Comparison of ENCODE assay signal across 7 cellular contexts in the genomic region with DNA sequence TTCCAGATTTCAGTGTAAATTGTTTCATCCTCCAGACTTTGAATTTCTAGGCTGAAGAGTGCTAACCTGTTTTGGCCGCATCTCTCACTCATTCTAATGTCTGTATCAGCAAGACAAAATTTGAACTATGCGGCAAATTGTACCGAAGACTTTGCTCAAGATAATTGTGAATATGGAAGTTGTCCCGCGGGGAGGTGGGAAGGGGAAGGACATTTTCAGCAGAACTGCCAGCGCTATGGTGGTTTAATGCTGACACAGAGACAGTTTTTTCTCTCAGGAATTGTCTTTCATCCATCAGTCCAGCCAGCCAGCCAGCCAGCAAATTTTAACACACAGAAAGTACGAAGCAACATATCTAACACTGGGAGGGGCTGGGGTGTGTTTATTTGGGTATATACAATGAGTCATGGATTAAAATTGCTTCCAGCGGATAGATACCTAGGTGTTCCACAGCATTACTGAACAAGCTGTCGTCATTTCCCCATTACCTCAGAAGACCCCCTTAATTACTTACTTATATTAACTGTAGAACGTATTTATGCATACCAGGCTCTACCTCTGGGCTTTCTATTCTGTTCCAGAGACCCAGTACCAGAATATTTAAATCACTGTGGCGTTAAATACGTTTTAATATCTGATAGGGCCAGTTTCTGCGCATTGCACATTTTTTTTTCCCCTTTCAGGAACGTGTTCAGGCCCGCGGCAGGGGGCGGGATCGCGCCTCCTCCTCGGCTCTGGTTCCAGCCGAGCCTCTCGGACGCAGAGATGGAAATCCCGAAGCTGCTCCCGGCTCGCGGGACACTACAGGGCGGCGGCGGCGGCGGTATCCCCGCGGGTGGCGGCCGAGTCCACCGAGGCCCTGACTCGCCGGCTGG. TPM values are rescaled to one million over a fixed set of nuclear protein-coding genes. Genes with fewer than 3 reads are reported as not detected.
A peak's percentile ranks its signal among the peaks of the same experiment; 100 is the strongest.
DNase-seq lines count a peak whose midpoint lies in the region; ATAC-seq and TF ChIP-seq lines count a peak whose summit lies in the region.
"Not testable (repeated sequence)": the region's sequence is repeated elsewhere in the genome, so short reads cannot be mapped to it uniquely, and the experiment has no call there.

A gene (plus strand): TSS at position 728 of the 875 bp plus-strand sequence. CDS start 38 bp downstream, at position 766.

- not testable (repeated sequence) for H4K20me1 ChIP-seq in KMS-11 (ENCODE audit: insufficient read depth); SU-DHL-6 (ENCODE audit: low read depth, low read length); osteoblast (ENCODE audit: insufficient read depth, low read length)

- DNase-seq in cardiac fibroblast (ENCODE audit: low read depth in 2 of 2): peak; percentile 48 to 69
- DNase-seq in right cardiac atrium: peak in 1 of 3 donors; percentile 18
- not testable (repeated sequence) for DNase-seq in osteoblast (ENCODE audit: insufficient read length, low spot score, missing footprints)

- not testable (repeated sequence) for H3F3A ChIP-seq in SU-DHL-6 (ENCODE audit: insufficient read depth)

- H3K36me3 ChIP-seq in KMS-11 (ENCODE audit: insufficient read depth); SU-DHL-6 (ENCODE audit: low read length); osteoblast (ENCODE audit: insufficient read depth, low read length): not testable (repeated sequence)

- H3K79me2 ChIP-seq in KMS-11 (ENCODE audit: insufficient read depth, low read depth): peaks cover 24% of the 10 kb centered on the region
- H3K79me2 ChIP-seq in SU-DHL-6 (ENCODE audit: insufficient read depth, low read length): peaks cover 23% of the 10 kb centered on the region
- not testable (repeated sequence) for H3K79me2 ChIP-seq in osteoblast (ENCODE audit: insufficient read depth, low read length)

- H2AFZ ChIP-seq in KMS-11 (ENCODE audit: low read depth) (peak within 1 kb of the TSS; percentile 83), SU-DHL-6 (ENCODE audit: low read depth, low read length, severe bottlenecking) (peak within 1 kb of the TSS; percentile 71), osteoblast (ENCODE audit: low read length) (peak within 1 kb of the TSS; percentile 53)

- peak within 1 kb of the TSS; percentile 88 for H3K27ac ChIP-seq in KMS-11
- peak within 1 kb of the TSS; percentile 29; the same call in 1 of the 2 replicates for H3K27ac ChIP-seq in SU-DHL-6 (ENCODE audit: low read depth, low read length)
- H3K27ac ChIP-seq in right cardiac atrium (ENCODE audit: low read length): peak within 1 kb of the TSS; percentile 86
- peak within 1 kb of the TSS; percentile 58 for H3K27ac ChIP-seq in osteoblast (ENCODE audit: low read depth, low read length)

- not testable (repeated sequence) for H3K9me2 ChIP-seq in SU-DHL-6 (replicated peaks; ENCODE audit: insufficient read depth, low read length)

- H3K4me1 ChIP-seq in KMS-11 (ENCODE audit: low read depth, poor library complexity, severe bottlenecking): peaks cover 31% of the 10 kb centered on the region
- not testable (repeated sequence) for H3K4me1 ChIP-seq in right cardiac atrium (ENCODE audit: control insufficient read depth, insufficient read depth, low read length)
- peaks cover 27% of the 10 kb centered on the region for H3K4me1 ChIP-seq in osteoblast (ENCODE audit: insufficient read depth, low read length)

- 4% methylated on average over 13 of the region's 39 CpGs for WGBS in right cardiac atrium

- H3K4me2 ChIP-seq in KMS-11: peak within 1 kb of the TSS; percentile 81
- H3K4me2 ChIP-seq in SU-DHL-6 (ENCODE audit: low read depth, low read length, poor library complexity, severe bottlenecking): peak within 1 kb of the TSS; percentile 61
- H3K4me2 ChIP-seq in osteoblast (ENCODE audit: insufficient read depth, low read length): peak within 1 kb of the TSS; percentile 72

- ATAC-seq in GM18517 (IDR thresholded peaks at IDR 0.05; ENCODE audit: unreplicated experiment): peak; percentile 57
- peak; percentile 68 for ATAC-seq in HG02610 (IDR thresholded peaks at IDR 0.05; ENCODE audit: unreplicated experiment)
- ATAC-seq in right cardiac atrium: peak; percentile 74 to 84

- not testable (repeated sequence) for TF ChIP-seq CTCF in KMS-11 (conservative IDR thresholded peaks at IDR 0.05; ENCODE audit: low read depth, low read length); SU-DHL-6 (IDR thresholded peaks at IDR 0.05; ENCODE audit: insufficient read depth, low read length, poor library complexity, severe bottlenecking); cardiac fibroblast (IDR thresholded peaks at IDR 0.05; ENCODE audit: low read depth, low read length); osteoblast (IDR thresholded peaks at IDR 0.05; ENCODE audit: extremely low read depth, low read depth, low read length)

- H3K9ac ChIP-seq in KMS-11 (peak within 1 kb of the TSS; percentile 89), SU-DHL-6 (ENCODE audit: low read length) (peak within 1 kb of the TSS; percentile 53)

- not testable (repeated sequence) for H3K27me3 ChIP-seq in KMS-11 (ENCODE audit: insufficient read depth, low read depth); SU-DHL-6 (ENCODE audit: low read length); right cardiac atrium (ENCODE audit: control insufficient read depth, insufficient read depth); osteoblast (ENCODE audit: insufficient read depth, low read length)

- H3K9me3 ChIP-seq in SU-DHL-6 (ENCODE audit: insufficient read depth, low read length); right cardiac atrium (ENCODE audit: control insufficient read depth, low read length); osteoblast (ENCODE audit: low read depth, low read length): not testable (repeated sequence)

- intact Hi-C loops in right cardiac atrium (cut with DNase I): not testable (repeated sequence)

- not testable (repeated sequence) for H3K4me3 ChIP-seq in KMS-11 (IDR thresholded peaks at IDR 0.05; ENCODE audit: insufficient read depth, low read depth, low read length)
- H3K4me3 ChIP-seq in SU-DHL-6 (ENCODE audit: insufficient read depth, low read length, poor library complexity, severe bottlenecking): peak within 1 kb of the TSS; percentile 51
- peak within 1 kb of the TSS; percentile 37 to 50 for H3K4me3 ChIP-seq in cardiac fibroblast (replicated peaks in 1 of 2; ENCODE audit: low read depth in 2 of 2, low read length in 2 of 2)
- H3K4me3 ChIP-seq in right cardiac atrium (ENCODE audit: low read length): peak within 1 kb of the TSS; percentile 66
- H3K4me3 ChIP-seq in osteoblast (ENCODE audit: insufficient read depth, low read length): peak within 1 kb of the TSS; percentile 70

RNA-seq across cellular contexts. Expression of the gene that starts here (rescaled TPM):
- total RNA-seq in right cardiac atrium (1 to 10 TPM; 5.3 to 5.5 (median 5.3) TPM), osteoblast (11.5 and 12.3 TPM in 2 replicates)
- 2.2 TPM for polyA plus RNA-seq in right cardiac atrium

Comparison
In these comparisons a context has a peak if more than half of its experiments do, and no peak if none do; other contexts are left out.
1. H3K27ac ChIP-seq: peak in every context shown above with its lines; median percentile 88 in KMS-11; 86 in right cardiac atrium; 58 in osteoblast; 29 in SU-DHL-6.